21 cellular contexts compared by ENCODE assay signal in the genomic region with DNA sequence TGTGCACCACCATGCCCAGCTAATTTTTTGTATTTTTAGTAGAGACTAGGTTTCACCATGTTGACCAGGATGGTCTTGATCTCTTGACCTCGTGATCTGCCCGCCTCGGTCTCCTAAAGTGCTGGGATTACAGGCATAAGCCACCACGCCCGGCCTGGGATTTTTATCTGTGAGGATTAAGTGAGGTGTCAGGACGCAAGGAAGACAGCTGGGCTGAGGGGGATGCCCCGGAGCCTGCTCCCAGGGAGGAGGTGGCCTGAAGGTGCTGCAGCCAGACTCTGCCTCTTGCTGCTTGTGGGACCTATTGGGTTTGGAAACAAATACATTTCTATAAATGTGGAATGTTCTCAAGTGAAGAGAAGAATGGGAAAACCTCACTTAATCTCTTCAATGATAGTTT.
DNase-seq lines count a peak whose midpoint lies in the region; FAIRE-seq and TF ChIP-seq lines count a peak whose summit lies in the region.
"Had no signal": no experiment of that assay in that cellular context is flagged by ENCODE, and none has a peak within 500 bp of the region (broad histone marks: within the 10 kb centered on the region; RNA-seq: fewer than 3 reads in every experiment).

No MANE protein-coding gene starts in this region.

- H3K27ac ChIP-seq in WERI-Rb-1 (no peak overlapping the region), neuronal stem cell (replicated peaks; ENCODE audit: low read length) (peak overlapping the region; percentile 59)
- H3K27ac ChIP-seq: A549; BLaER1 treated with 17β-estradiol and CSF1 and Interleukin-3, amounts not matched to agents 10 nM and 100 nM had no signal

- no peak overlapping the region for H2AK5ac ChIP-seq in neuronal stem cell (ENCODE audit: low read depth, low read length)

- peak overlapping the region; percentile 85 for H3K18ac ChIP-seq in neuronal stem cell (ENCODE audit: low read length)

- no peak overlapping the region for H2BK12ac ChIP-seq in neuronal stem cell (ENCODE audit: low read length)

- H3K4me2 ChIP-seq in neuronal stem cell (ENCODE audit: insufficient read depth, low read length, poor library complexity, severe bottlenecking): no peak overlapping the region
- H3K4me2 ChIP-seq: A549; BLaER1 treated with 17β-estradiol and CSF1 and Interleukin-3, amounts not matched to agents 10 nM and 100 nM; GM23338 had no signal

- H3K9ac ChIP-seq in neuronal stem cell (ENCODE audit: low read depth, low read length, poor library complexity): no peak overlapping the region
- H3K9ac ChIP-seq: BLaER1 treated with 17β-estradiol and CSF1 and Interleukin-3, amounts not matched to agents 10 nM and 100 nM had no signal

- no peak overlapping the region for H4K8ac ChIP-seq in neuronal stem cell (ENCODE audit: low read depth, low read length)

- TF ChIP-seq CTCF in WERI-Rb-1 (IDR thresholded peaks at IDR 0.05; ENCODE audit: low read depth, low read length): no peak

- FAIRE-seq in GM12892 (lab: Jason Lieb, UNC): no peak
- FAIRE-seq: A549, GM12878, GM18507 had no signal

- no peak overlapping the region for H3K4ac ChIP-seq in neuronal stem cell (ENCODE audit: low read length)

- H4K91ac ChIP-seq in neuronal stem cell (ENCODE audit: low read depth, low read length, poor library complexity): no peak overlapping the region

- H2BK5ac ChIP-seq in neuronal stem cell (ENCODE audit: low read length): no peak overlapping the region

- no peak overlapping the region for H2AFZ ChIP-seq in neuronal stem cell (ENCODE audit: low read length)
- H2AFZ ChIP-seq: GM23338 had no signal

- H3K14ac ChIP-seq in neuronal stem cell (ENCODE audit: low read length): no peak overlapping the region

- peaks cover 6 to 10% of the 10 kb centered on the region in 2 donors for H3K4me1 ChIP-seq in neuronal stem cell (ENCODE audit: control insufficient read depth in 2 of 2, insufficient read depth in 1 of 2, low read depth in 1 of 2, low read length in 2 of 2)
- H3K4me1 ChIP-seq: A549; BE2C; BLaER1 treated with 17β-estradiol and CSF1 and Interleukin-3, amounts not matched to agents 10 nM and 100 nM had no signal

- no peaks in the 10 kb centered on the region for H3K27me3 ChIP-seq in WERI-Rb-1 (ENCODE audit: insufficient read depth, low read depth, severe bottlenecking)
- no peaks in the 10 kb centered on the region for H3K27me3 ChIP-seq in neuronal stem cell (ENCODE audit: control insufficient read depth in 3 of 3, insufficient read depth in 3 of 3, low read depth in 1 of 3, low read length in 3 of 3)
- H3K27me3 ChIP-seq: BE2C; BLaER1 treated with 17β-estradiol and CSF1 and Interleukin-3, amounts not matched to agents 10 nM and 100 nM had no signal

- peak; percentile 58 for DNase-seq in D341Med (ENCODE audit: low spot score)
- peak; percentile 93 for DNase-seq in NCI-H82 (lab: John Stamatoyannopoulos, UW)
- DNase-seq in WERI-Rb-1: peak; percentile 70
- DNase-seq in neuronal stem cell (ENCODE audit: low spot score): no peak
- DNase-seq in DMS53 treated with DMSO at 0.1 percent for 48 hours (lab: John Stamatoyannopoulos, UW; ENCODE audit: unreplicated experiment): no peak
- DNase-seq in GM12892 (ENCODE audit: insufficient read length): no peak
- DNase-seq in NCI-H2171 (lab: John Stamatoyannopoulos, UW): no peak
- DNase-seq: 8988T; ACHN; AML-193; BE2C; CD4-positive, alpha-beta T cell; CD8-positive, alpha-beta memory T cell; DND-41; GDM1; H9 had no signal

- no peaks in the 10 kb centered on the region for H3K79me1 ChIP-seq in neuronal stem cell (ENCODE audit: low read depth, low read length)

- no peak overlapping the region for H2BK15ac ChIP-seq in neuronal stem cell (ENCODE audit: low read length)

- no CpG with 5 or more reads among the region's 7 CpGs for WGBS in neuronal stem cell (ENCODE audit: extremely low coverage in 2 of 2, insufficient read length in 2 of 2, insufficient replicate concordance in 1 of 2), 2 donors

- H3K23ac ChIP-seq in neuronal stem cell (ENCODE audit: low read depth, low read length, poor library complexity): no peak overlapping the region

- H3K9me3 ChIP-seq in WERI-Rb-1 (ENCODE audit: severe bottlenecking) (no peaks in the 10 kb centered on the region), neuronal stem cell (replicated peaks in 1 of 2; ENCODE audit: control insufficient read depth in 2 of 2, insufficient read depth in 1 of 2, low read depth in 1 of 2, low read length in 2 of 2) (peaks cover 5 to 11% of the 10 kb centered on the region in 2 donors)
- H3K9me3 ChIP-seq: A549, BE2C had no signal

- no peak overlapping the region for H3K4me3 ChIP-seq in WERI-Rb-1 (ENCODE audit: low read depth, low read length)
- H3K4me3 ChIP-seq in neuronal stem cell (ENCODE audit: low read length in 2 of 2): no peak overlapping the region
- H3K4me3 ChIP-seq: A549; BLaER1 treated with 17β-estradiol and CSF1 and Interleukin-3, amounts not matched to agents 10 nM and 100 nM; GM12878; GM23338 had no signal

- H2BK120ac ChIP-seq in neuronal stem cell (ENCODE audit: low read depth, low read length): no peak overlapping the region

- H3K36me3 ChIP-seq in WERI-Rb-1: no peaks in the 10 kb centered on the region
- no peaks in the 10 kb centered on the region for H3K36me3 ChIP-seq in neuronal stem cell (replicated peaks in 1 of 2; ENCODE audit: control insufficient read depth in 2 of 2, insufficient read depth in 2 of 2, low read length in 2 of 2)
- H3K36me3 ChIP-seq: BE2C; BLaER1 treated with 17β-estradiol and CSF1 and Interleukin-3, amounts not matched to agents 10 nM and 100 nM had no signal

- TF ChIP-seq POLR2A in GM12892 (IDR thresholded peaks at IDR 0.05; ENCODE audit: low read depth, low read length): no peak

Comparison
In these comparisons a context has a peak if more than half of its experiments do, and no peak if none do; other contexts are left out.
1. DNase-seq: peak in D341Med (single experiment), NCI-H82 (single experiment) and WERI-Rb-1 (single experiment); none in neuronal stem cell (single experiment), DMS53 treated with DMSO at 0.1 percent for 48 hours (single experiment), GM12892 (single experiment) and NCI-H2171 (single experiment).